ENCODE assay signal across 15 cellular contexts in the genomic region with DNA sequence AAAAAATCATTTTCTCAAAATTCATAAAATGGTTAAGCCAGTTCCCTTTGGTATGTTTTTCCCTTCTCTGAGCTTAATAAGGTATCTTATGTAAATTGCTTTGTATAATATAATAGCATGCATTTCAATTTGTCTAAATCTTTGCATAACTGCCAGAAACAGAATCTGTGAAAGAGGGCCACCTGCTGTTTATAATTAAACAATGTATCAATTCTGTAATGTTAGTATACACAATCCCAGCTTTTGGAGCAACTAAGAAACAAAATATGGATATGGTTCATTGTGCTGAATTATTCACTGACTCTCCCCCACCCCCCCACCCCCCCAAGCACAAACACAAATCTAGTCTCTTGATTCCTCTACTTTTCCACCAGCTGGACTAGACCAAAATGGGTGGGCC. TPM values are rescaled to one million over a fixed set of nuclear protein-coding genes. Genes with fewer than 3 reads are reported as not detected.
DNase-seq lines count a peak whose midpoint lies in the region; ATAC-seq and TF ChIP-seq lines count a peak whose summit lies in the region.
"Had no signal": no experiment of that assay in that cellular context is flagged by ENCODE, and none has a peak within 500 bp of the region (broad histone marks: within the 10 kb centered on the region; RNA-seq: fewer than 3 reads in every experiment).

No MANE protein-coding gene starts in this region.

- no peaks in the 10 kb centered on the region for H3K9me2 ChIP-seq in MM.1S (replicated peaks; ENCODE audit: insufficient read depth, low read length)

- no peaks in the 10 kb centered on the region for H3K79me2 ChIP-seq in MM.1S (ENCODE audit: low read length)
- H3K79me2 ChIP-seq: parathyroid adenoma had no signal

- no peak overlapping the region for H3K9ac ChIP-seq in MM.1S (ENCODE audit: low read length)
- H3K9ac ChIP-seq: parathyroid adenoma had no signal

- H3K4me2 ChIP-seq in MM.1S (ENCODE audit: low read depth, low read length) = no peak overlapping the region

- no peak overlapping the region for H3K4me3 Mint-ChIP-seq in activated CD4-positive, alpha-beta T cell treated with anti-CD3 and anti-CD28 coated beads, Interleukin-2, amount 10 ng/mL, durations not matched to agents 24 days and 14 days
- H3K4me3 Mint-ChIP-seq: activated naive CD8-positive, alpha-beta T cell treated with anti-CD3 and anti-CD28 coated beads, Interleukin-2, amount 50 U/mL, for 24 hours; mesothelial cell of epicardium had no signal

- H3F3A ChIP-seq in MM.1S (ENCODE audit: insufficient read depth, low read length) = no peaks in the 10 kb centered on the region

- no peak overlapping the region for H3K27ac ChIP-seq in MM.1S (ENCODE audit: low read length)
- H3K27ac ChIP-seq: colonic mucosa, parathyroid adenoma had no signal

- DNase-seq in NCI-H2171 treated with DMSO at 0.1 percent for 48 hours (lab: John Stamatoyannopoulos, UW) (peak; percentile 6), NCI-H2171 (lab: John Stamatoyannopoulos, UW) (no peak), MM.1S (peak; percentile 29), amniotic epithelial cell (ENCODE audit: low read depth) (peak; percentile 11), retinal pigment epithelial cell (ENCODE audit: low read depth) (no peak), NCI-H446 treated with DMSO at 0.1 percent for 48 hours (lab: John Stamatoyannopoulos, UW) (no peak)
- no peak for DNase-seq in activated CD4-positive, alpha-beta T cell treated with anti-CD3 and anti-CD28 coated beads, Interleukin-2, amount 10 ng/mL, durations not matched to agents 24 days and 14 days
- DNase-seq: activated naive CD8-positive, alpha-beta T cell treated with anti-CD3 and anti-CD28 coated beads, Interleukin-2, amount 50 U/mL, for 24 hours; colonic mucosa; stimulated activated CD4-positive, alpha-beta T cell treated with anti-CD3 and anti-CD28 coated beads, Interleukin-1b, Interleukin-23, amount 100 ng/mL, for 48 hours had no signal

- peak; percentile 12; the same call in 1 of the 2 replicates for TF ChIP-seq CTCF in MM.1S (IDR thresholded peaks at IDR 0.05; ENCODE audit: low read length)
- peak; percentile 22 for TF ChIP-seq CTCF in retinal pigment epithelial cell (conservative IDR thresholded peaks at IDR 0.05; ENCODE audit: low read depth, low read length)

- H3K9me3 ChIP-seq in MM.1S (replicated peaks; ENCODE audit: insufficient read depth, low read length) = no peaks in the 10 kb centered on the region
- H3K9me3 ChIP-seq: colonic mucosa had no signal

- no peaks in the 10 kb centered on the region for H3K27me3 ChIP-seq in MM.1S (replicated peaks; ENCODE audit: insufficient read depth, low read length)
- H3K27me3 ChIP-seq: colonic mucosa had no signal

- no peaks in the 10 kb centered on the region for H3K4me1 Mint-ChIP-seq in activated CD4-positive, alpha-beta T cell treated with anti-CD3 and anti-CD28 coated beads, Interleukin-2, amount 10 ng/mL, durations not matched to agents 24 days and 14 days
- H3K4me1 Mint-ChIP-seq: activated naive CD8-positive, alpha-beta T cell treated with anti-CD3 and anti-CD28 coated beads, Interleukin-2, amount 50 U/mL, for 24 hours had no signal

- intact Hi-C loops in activated CD4-positive, alpha-beta T cell treated with anti-CD3 and anti-CD28 coated beads, Interleukin-2, amount 10 ng/mL, durations not matched to agents 24 days and 14 days (cut with micrococcal nuclease) = no loop called here

- no peak overlapping the region for H2AFZ ChIP-seq in MM.1S (ENCODE audit: low read length)
- H2AFZ ChIP-seq: parathyroid adenoma had no signal

- no peaks in the 10 kb centered on the region for H4K20me1 ChIP-seq in MM.1S (ENCODE audit: insufficient read depth, low read length)

- no peaks in the 10 kb centered on the region for H3K4me1 ChIP-seq in MM.1S (ENCODE audit: low read length)
- H3K4me1 ChIP-seq: colonic mucosa had no signal

- H3K27me3 Mint-ChIP-seq in activated CD4-positive, alpha-beta T cell treated with anti-CD3 and anti-CD28 coated beads, Interleukin-2, amount 10 ng/mL, durations not matched to agents 24 days and 14 days = peaks cover 10% of the 10 kb centered on the region

- ATAC-seq in GM18520 (IDR thresholded peaks at IDR 0.05; ENCODE audit: unreplicated experiment) = no peak
- ATAC-seq: activated naive CD8-positive, alpha-beta T cell treated with anti-CD3 and anti-CD28 coated beads, Interleukin-2, amount 50 U/mL, for 24 hours; Right ventricle myocardium inferior had no signal

- no peaks in the 10 kb centered on the region for H3K36me3 Mint-ChIP-seq in activated CD4-positive, alpha-beta T cell treated with anti-CD3 and anti-CD28 coated beads, Interleukin-2, amount 10 ng/mL, durations not matched to agents 24 days and 14 days (ENCODE audit: low read depth)

- H3K27ac Mint-ChIP-seq in activated CD4-positive, alpha-beta T cell treated with anti-CD3 and anti-CD28 coated beads, Interleukin-2, amount 10 ng/mL, durations not matched to agents 24 days and 14 days = no peak overlapping the region
- H3K27ac Mint-ChIP-seq: activated naive CD8-positive, alpha-beta T cell treated with anti-CD3 and anti-CD28 coated beads, Interleukin-2, amount 50 U/mL, for 24 hours; mesothelial cell of epicardium had no signal

- H3K36me3 ChIP-seq in MM.1S (replicated peaks; ENCODE audit: insufficient read depth, low read length) = no peaks in the 10 kb centered on the region
- H3K36me3 ChIP-seq: colonic mucosa had no signal

- no peak overlapping the region for H3K4me3 ChIP-seq in MM.1S (ENCODE audit: low read length)
- H3K4me3 ChIP-seq in retinal pigment epithelial cell (ENCODE audit: low read length) = no peak overlapping the region
- H3K4me3 ChIP-seq: colonic mucosa had no signal

- no peaks in the 10 kb centered on the region for H3K9me3 Mint-ChIP-seq in activated CD4-positive, alpha-beta T cell treated with anti-CD3 and anti-CD28 coated beads, Interleukin-2, amount 10 ng/mL, durations not matched to agents 24 days and 14 days
- H3K9me3 Mint-ChIP-seq: activated naive CD8-positive, alpha-beta T cell treated with anti-CD3 and anti-CD28 coated beads, Interleukin-2, amount 50 U/mL, for 24 hours; mesothelial cell of epicardium had no signal

RNA-seq across cellular contexts. Expression of a gene that starts 54.8 kb away (rescaled TPM):
- not detected in 2 replicates for total RNA-seq in activated CD4-positive, alpha-beta T cell treated with anti-CD3 and anti-CD28 coated beads, Interleukin-2, amount 10 ng/mL, durations not matched to agents 24 days and 14 days
- total RNA-seq: mesothelial cell of epicardium, Right ventricle myocardium inferior, ureter had no signal

Comparison
In these comparisons a context has a peak if more than half of its experiments do, and no peak if none do; other contexts are left out.
1. DNase-seq: peak in NCI-H2171 treated with DMSO at 0.1 percent for 48 hours (single experiment), MM.1S (single experiment) and amniotic epithelial cell (single experiment); none in NCI-H2171 (single experiment), retinal pigment epithelial cell (single experiment), activated CD4-positive, alpha-beta T cell treated with anti-CD3 and anti-CD28 coated beads, Interleukin-2, amount 10 ng/mL, durations not matched to agents 24 days and 14 days (single experiment) and NCI-H446 treated with DMSO at 0.1 percent for 48 hours (single experiment).